In the genomic region with DNA sequence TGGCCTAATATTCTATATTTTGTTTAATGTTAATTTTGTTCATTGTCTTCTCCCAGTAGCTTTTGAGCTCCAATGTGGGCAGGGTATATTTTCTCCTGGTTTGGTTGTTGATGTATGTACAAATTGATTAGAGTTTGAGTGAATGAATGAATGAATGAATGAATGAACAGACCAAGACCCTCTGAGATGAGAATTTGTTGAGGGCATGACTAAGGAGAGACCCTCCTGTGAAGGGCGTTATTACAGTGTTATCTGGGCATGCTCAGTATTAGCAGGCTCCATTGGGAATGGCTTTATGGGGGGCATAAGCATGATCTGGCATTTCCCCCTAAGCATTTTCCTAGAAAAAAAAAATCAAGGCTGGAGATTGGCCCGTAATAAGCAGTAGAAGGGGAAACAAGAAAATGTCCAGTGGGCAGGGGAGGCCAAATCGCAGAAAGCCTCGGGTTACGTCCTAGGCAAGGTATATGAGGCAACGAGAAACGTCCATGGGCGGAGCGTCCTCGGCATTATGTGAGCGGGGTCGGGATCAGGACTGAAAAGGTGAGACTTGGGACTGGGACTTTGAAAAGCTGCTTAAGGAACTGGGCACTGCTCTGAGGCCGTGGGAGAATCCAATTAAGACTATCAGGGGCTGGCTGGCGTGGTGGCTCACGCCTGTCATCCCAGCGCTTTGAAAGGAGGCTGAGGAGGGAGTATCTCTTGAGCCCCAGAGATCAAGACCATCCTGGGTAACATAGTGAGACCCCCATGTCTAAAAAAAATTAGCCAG, we compare ENCODE assay signal across 9 cellular contexts. TPM values are rescaled to one million over a fixed set of nuclear protein-coding genes. Genes with fewer than 3 reads are reported as not detected.
DNase-seq lines count a peak whose midpoint lies in the region; ATAC-seq, FAIRE-seq and TF ChIP-seq lines count a peak whose summit lies in the region.
"Had no signal": no experiment of that assay in that cellular context is flagged by ENCODE, and none has a peak within 500 bp of the region (broad histone marks: within the 10 kb centered on the region; RNA-seq: fewer than 3 reads in every experiment).

No MANE protein-coding gene starts in this region.

- no peak overlapping the region for H3K27ac Mint-ChIP-seq in activated naive CD4-positive, alpha-beta T cell treated with anti-CD3 and anti-CD28 coated beads for 36 hours
- H3K27ac Mint-ChIP-seq in activated B cell treated with CpG ODN at 0.5 μM for 24 hours = no peak overlapping the region

- peaks cover 2% of the 10 kb centered on the region for H3K36me3 Mint-ChIP-seq in activated naive CD4-positive, alpha-beta T cell treated with anti-CD3 and anti-CD28 coated beads for 36 hours (ENCODE audit: low read depth)
- H3K36me3 Mint-ChIP-seq in activated B cell treated with CpG ODN at 0.5 μM for 24 hours (ENCODE audit: low read depth) = no peaks in the 10 kb centered on the region

- peak overlapping the region; percentile 78 for H3K4me3 Mint-ChIP-seq in activated naive CD4-positive, alpha-beta T cell treated with anti-CD3 and anti-CD28 coated beads for 36 hours
- H3K4me3 Mint-ChIP-seq in activated B cell treated with CpG ODN at 0.5 μM for 24 hours = peak overlapping the region; percentile 79

- H3K4me2 ChIP-seq in keratinocyte (ENCODE audit: control insufficient read depth, extremely low read depth, insufficient read depth, low read depth, low read length) = peak overlapping the region; percentile 80

- H3K4me3 ChIP-seq in keratinocyte (ENCODE audit: control insufficient read depth in 2 of 3, extremely low read depth in 1 of 3, insufficient read depth in 2 of 3, low read depth in 1 of 3, low read length in 3 of 3) (peak overlapping the region in 2 of 3 experiments; percentile 58 to 60), transverse colon (peak overlapping the region in 3 of 4 donors; percentile 56 to 90 (median 73)), H7 (ENCODE audit: insufficient read depth, low read depth, low read length) (no peak overlapping the region)

- H3K4me1 ChIP-seq in keratinocyte (ENCODE audit: control insufficient read depth, extremely low read depth, insufficient read depth, low read length) (peaks cover 4% of the 10 kb centered on the region), transverse colon (peaks cover 4 to 15% (median 13%) of the 10 kb centered on the region in 4 donors)

- CTCF ChIA-PET in activated naive CD4-positive, alpha-beta T cell treated with anti-CD3 and anti-CD28 coated beads for 36 hours (lab: Charles Lee) = no interaction called here
- CTCF ChIA-PET in activated B cell treated with CpG ODN at 0.5 μM for 24 hours (lab: Charles Lee) = no interaction called here

- dilution Hi-C loops in keratinocyte (cut with MboI; ENCODE audit: extremely low pct_ligation_motif_present, low sequenced_read_pairs) = no loop called here

- H3K79me2 ChIP-seq in keratinocyte (ENCODE audit: control insufficient read depth, insufficient read depth, low read length) = no peaks in the 10 kb centered on the region

- intact Hi-C loops in activated naive CD4-positive, alpha-beta T cell treated with anti-CD3 and anti-CD28 coated beads for 36 hours (cut with micrococcal nuclease) = loop anchor here (1.0 to 5.0 kb wide), 9 partner anchors 16 to 280 kb away; partner anchors contain the start of genes ETV2, LIN37, NFKBID and PROSER3
- intact Hi-C loops in activated B cell treated with CpG ODN at 0.5 μM for 24 hours (cut with micrococcal nuclease) = loop anchor here (1.0 to 5.0 kb wide), 7 partner anchors 16 to 157 kb away; partner anchors contain the start of genes APLP1, COX6B1, LIN37 and PROSER3
- intact Hi-C loops in transverse colon (cut with DNase I; ENCODE audit: low total_unique reads) = no loop called here

- no peak overlapping the region for H3K27ac ChIP-seq in keratinocyte (ENCODE audit: control insufficient read depth, insufficient read depth, low read length)
- peak overlapping the region in 1 of 4 donors; percentile 56 for H3K27ac ChIP-seq in transverse colon

- H3K27me3 Mint-ChIP-seq in activated naive CD4-positive, alpha-beta T cell treated with anti-CD3 and anti-CD28 coated beads for 36 hours (ENCODE audit: low read depth) = no peaks in the 10 kb centered on the region
- no peaks in the 10 kb centered on the region for H3K27me3 Mint-ChIP-seq in activated B cell treated with CpG ODN at 0.5 μM for 24 hours

- no peak for TF ChIP-seq EP300 in transverse colon (IDR thresholded peaks at IDR 0.05; ENCODE audit: low read depth)

- in situ Hi-C loops in transverse colon (cut with MboI; ENCODE audit: low pct_ligation_motif_present in 1 of 4, low pct_unique_long_range_greater_than_20kb in 1 of 4, low sequenced_read_pairs in 3 of 4) = no loop called here

- H3K9ac ChIP-seq in keratinocyte (ENCODE audit: control insufficient read depth, extremely low read depth, insufficient read depth, low read length) = no peak overlapping the region

- H3K9me3 Mint-ChIP-seq in activated naive CD4-positive, alpha-beta T cell treated with anti-CD3 and anti-CD28 coated beads for 36 hours = no peaks in the 10 kb centered on the region
- no peaks in the 10 kb centered on the region for H3K9me3 Mint-ChIP-seq in activated B cell treated with CpG ODN at 0.5 μM for 24 hours

- no peaks in the 10 kb centered on the region for H3K9me3 ChIP-seq in keratinocyte (ENCODE audit: control insufficient read depth, low read depth, low read length)
- H3K9me3 ChIP-seq in transverse colon = no peaks in the 10 kb centered on the region

- TF ChIP-seq CTCF in activated B cell treated with CpG ODN at 0.5 μM for 24 hours (IDR thresholded peaks at IDR 0.05) (no peak), keratinocyte (optimal IDR thresholded peaks at IDR 0.05 in 1 of 3, IDR thresholded peaks at IDR 0.05 in 1 of 3, conservative IDR thresholded peaks at IDR 0.05 in 1 of 3; ENCODE audit: extremely low read depth in 1 of 3, insufficient read depth in 2 of 3, low read length in 3 of 3) (no peak), transverse colon (IDR thresholded peaks at IDR 0.05) (no peak)

- H3K9me1 ChIP-seq in keratinocyte (ENCODE audit: control insufficient read depth, extremely low read depth, insufficient read depth, low read length) = no peaks in the 10 kb centered on the region

- H2AFZ ChIP-seq in keratinocyte (ENCODE audit: control insufficient read depth, low read length) = no peak overlapping the region

- POLR2A ChIA-PET in activated B cell treated with CpG ODN at 0.5 μM for 24 hours (lab: Charles Lee) = interaction anchor here (0.6 to 0.7 kb wide), 2 partner anchors 254 to 1076 kb away, joined by 4 read pairs; no protein-coding TSS in a partner anchor

- no peaks in the 10 kb centered on the region for H4K20me1 ChIP-seq in keratinocyte (ENCODE audit: control insufficient read depth, extremely low read depth, insufficient read depth, low read length)

- peaks cover 18% of the 10 kb centered on the region for H3K4me1 Mint-ChIP-seq in activated naive CD4-positive, alpha-beta T cell treated with anti-CD3 and anti-CD28 coated beads for 36 hours (ENCODE audit: low read depth)
- H3K4me1 Mint-ChIP-seq in activated B cell treated with CpG ODN at 0.5 μM for 24 hours = peaks cover 9% of the 10 kb centered on the region

- 34 to 43% methylated on average over 12 to 16 of the region's 16 CpGs for WGBS in transverse colon (ENCODE audit: low coverage in 1 of 2), 2 donors

- H3K36me3 ChIP-seq in keratinocyte (ENCODE audit: control insufficient read depth in 2 of 2, extremely low read depth in 1 of 2, insufficient read depth in 2 of 2, low read length in 2 of 2) (no peaks in the 10 kb centered on the region), transverse colon (no peaks in the 10 kb centered on the region), H7 (replicated peaks; ENCODE audit: control insufficient read depth, insufficient read depth, low read length) (no peaks in the 10 kb centered on the region)

- TF ChIP-seq POLR2A in transverse colon (IDR thresholded peaks at IDR 0.05) = no peak

- no peak for DNase-seq in activated naive CD4-positive, alpha-beta T cell treated with anti-CD3 and anti-CD28 coated beads for 36 hours
- DNase-seq in activated naive CD4-positive, alpha-beta T cell (lab: John Stamatoyannopoulos, UW) = no peak
- DNase-seq in activated B cell treated with CpG ODN at 0.5 μM for 24 hours (no peak), keratinocyte (ENCODE audit: low read depth, low spot score) (no peak), transverse colon (no peak), H7 (no peak), SHP77 treated with DMSO at 0.1 percent for 48 hours (lab: John Stamatoyannopoulos, UW) (no peak)

- no peaks in the 10 kb centered on the region for H3K27me3 ChIP-seq in keratinocyte (ENCODE audit: control insufficient read depth, extremely low read depth, insufficient read depth, low read length)
- no peaks in the 10 kb centered on the region for H3K27me3 ChIP-seq in transverse colon
- H3K27me3 ChIP-seq in H7 (ENCODE audit: control insufficient read depth, insufficient read depth, low read length) = peaks cover 17% of the 10 kb centered on the region

- ATAC-seq in activated B cell treated with CpG ODN at 0.5 μM for 24 hours (ENCODE audit: low read depth) = no peak
- no peak for ATAC-seq in GM19397 (IDR thresholded peaks at IDR 0.05; ENCODE audit: unreplicated experiment)

- FAIRE-seq in keratinocyte (lab: Jason Lieb, UNC) = no peak

RNA-seq across cellular contexts. Expression of gene ARHGAP33, which starts 0.9 kb away (rescaled TPM):
- total RNA-seq in activated naive CD4-positive, alpha-beta T cell treated with anti-CD3 and anti-CD28 coated beads for 36 hours = 10 to 100 TPM; 49.5 to 61.6 TPM
- total RNA-seq in activated B cell treated with CpG ODN at 0.5 μM for 24 hours (9.3 and 15.0 TPM in 2 replicates), transverse colon (10 to 100 TPM in 2 of 4 donors, 1 to 10 TPM in 2; 6.7 to 70.3 (median 17.2) TPM)
- polyA plus RNA-seq in keratinocyte = 0.23 to 0.93 TPM (median 0.49 TPM) in 3 replicates
- not detected for polyA plus RNA-seq in keratinocyte (2011; ENCODE audit: low read depth)
- polyA plus RNA-seq in keratinocyte (2011; cell fraction: cytosol; rRNA removed) = 0.17 and 0.23 TPM in 2 replicates
- polyA plus RNA-seq in keratinocyte (2011; cell fraction: nucleus; rRNA removed) = 2.0 and 3.7 TPM in 2 replicates
- polyA plus RNA-seq in keratinocyte (2012; ENCODE audit: low replicate concordance) = 0.24 and 2.0 TPM in 2 replicates
- 0.36 to 3.4 TPM (median 0.90 TPM) in 3 replicates for polyA minus RNA-seq in keratinocyte
- polyA minus RNA-seq in keratinocyte (2011; cell fraction: cytosol; rRNA and poly(A)+ RNA removed) = 1.3 TPM
- polyA minus RNA-seq in keratinocyte (2011; cell fraction: nucleus; rRNA and poly(A)+ RNA removed) = 1.6 and 2.0 TPM in 2 replicates
- total RNA-seq in H7 (2014; rRNA removed; shearing (Covaris generic)) = 3.7 and 6.4 TPM in 2 replicates

RNA-seq across cellular contexts. Expression of gene PROSER3, which starts 16.5 kb away (rescaled TPM):
- total RNA-seq in activated naive CD4-positive, alpha-beta T cell treated with anti-CD3 and anti-CD28 coated beads for 36 hours = 10 to 100 TPM; 45.3 to 47.4 TPM
- total RNA-seq in activated B cell treated with CpG ODN at 0.5 μM for 24 hours (43.7 and 60.5 TPM in 2 replicates), transverse colon (10 to 100 TPM in 2 of 4 donors, 1 to 10 TPM in 2; 9.2 to 42.8 (median 24.6) TPM)
- 5.3 to 15.5 TPM (median 5.5 TPM) in 3 replicates for polyA plus RNA-seq in keratinocyte
- 2.6 TPM for polyA plus RNA-seq in keratinocyte (2011; ENCODE audit: low read depth)
- polyA plus RNA-seq in keratinocyte (2011; cell fraction: cytosol; rRNA removed) = 8.2 and 9.5 TPM in 2 replicates
- 41.6 and 58.7 TPM in 2 replicates for polyA plus RNA-seq in keratinocyte (2011; cell fraction: nucleus; rRNA removed)
- 12.7 and 13.6 TPM in 2 replicates for polyA plus RNA-seq in keratinocyte (2012; ENCODE audit: low replicate concordance)
- polyA minus RNA-seq in keratinocyte = 14.6 to 79.7 TPM (median 16.3 TPM) in 3 replicates
- polyA minus RNA-seq in keratinocyte (2011; cell fraction: cytosol; rRNA and poly(A)+ RNA removed) = 12.1 TPM
- 9.4 and 24.8 TPM in 2 replicates for polyA minus RNA-seq in keratinocyte (2011; cell fraction: nucleus; rRNA and poly(A)+ RNA removed)
- 6.8 and 14.0 TPM in 2 replicates for total RNA-seq in H7 (2014; rRNA removed; shearing (Covaris generic))

RNA-seq across cellular contexts. Expression of gene HSPB6, which starts 17.6 kb away (rescaled TPM):
- under 1 TPM; 0.40 to 0.55 TPM for total RNA-seq in activated naive CD4-positive, alpha-beta T cell treated with anti-CD3 and anti-CD28 coated beads for 36 hours
- total RNA-seq in activated B cell treated with CpG ODN at 0.5 μM for 24 hours (not detected in 2 replicates), transverse colon (100 to 1,000 TPM in 1 of 4 donors, 10 to 100 TPM in 3; 22.3 to 185 (median 43.9) TPM)
- polyA plus RNA-seq in keratinocyte = not detected in 3 replicates
- not detected for polyA plus RNA-seq in keratinocyte (2011; ENCODE audit: low read depth)
- polyA plus RNA-seq in keratinocyte (2011; cell fraction: cytosol; rRNA removed) = not detected in 2 replicates
- not detected in 2 replicates for polyA plus RNA-seq in keratinocyte (2011; cell fraction: nucleus; rRNA removed)
- 0.07 and 0.17 TPM in 2 replicates for polyA plus RNA-seq in keratinocyte (2012; ENCODE audit: low replicate concordance)
- polyA minus RNA-seq in keratinocyte = 0.20 TPM in 1 of 3 replicates, not detected in the others
- not detected for polyA minus RNA-seq in keratinocyte (2011; cell fraction: cytosol; rRNA and poly(A)+ RNA removed)
- not detected in 2 replicates for polyA minus RNA-seq in keratinocyte (2011; cell fraction: nucleus; rRNA and poly(A)+ RNA removed)
- 0.48 and 1.4 TPM in 2 replicates for total RNA-seq in H7 (2014; rRNA removed; shearing (Covaris generic))
- total RNA-seq: HT-29 had no signal

RNA-seq across cellular contexts. Expression of gene LIN37, which starts 26.1 kb away (rescaled TPM):
- total RNA-seq in activated naive CD4-positive, alpha-beta T cell treated with anti-CD3 and anti-CD28 coated beads for 36 hours = 1 to 10 TPM; 5.7 to 9.7 TPM
- total RNA-seq in activated B cell treated with CpG ODN at 0.5 μM for 24 hours (12.2 and 14.3 TPM in 2 replicates), transverse colon (10 to 100 TPM; 10.5 to 41.1 (median 15.8) TPM)
- 6.7 to 11.8 TPM (median 9.2 TPM) in 3 replicates for polyA plus RNA-seq in keratinocyte
- 6.4 TPM for polyA plus RNA-seq in keratinocyte (2011; ENCODE audit: low read depth)
- polyA plus RNA-seq in keratinocyte (2011; cell fraction: cytosol; rRNA removed) = 6.7 and 11.7 TPM in 2 replicates
- polyA plus RNA-seq in keratinocyte (2011; cell fraction: nucleus; rRNA removed) = 29.9 and 31.0 TPM in 2 replicates
- polyA plus RNA-seq in keratinocyte (2012; ENCODE audit: low replicate concordance) = 14.0 and 15.0 TPM in 2 replicates
- 4.1 to 11.4 TPM (median 9.2 TPM) in 3 replicates for polyA minus RNA-seq in keratinocyte
- polyA minus RNA-seq in keratinocyte (2011; cell fraction: cytosol; rRNA and poly(A)+ RNA removed) = 40.7 TPM
- 7.9 and 8.4 TPM in 2 replicates for polyA minus RNA-seq in keratinocyte (2011; cell fraction: nucleus; rRNA and poly(A)+ RNA removed)
- total RNA-seq in H7 (2014; rRNA removed; shearing (Covaris generic)) = 5.0 and 17.2 TPM in 2 replicates

RNA-seq across cellular contexts. Expression of gene PSENEN, which starts 29.0 kb away (rescaled TPM):
- total RNA-seq in activated naive CD4-positive, alpha-beta T cell treated with anti-CD3 and anti-CD28 coated beads for 36 hours = 10 to 100 TPM; 32.4 to 37.7 TPM
- total RNA-seq in activated B cell treated with CpG ODN at 0.5 μM for 24 hours (45.0 and 45.6 TPM in 2 replicates), transverse colon (10 to 100 TPM in 3 of 4 donors, 1 to 10 TPM in 1; 6.6 to 80.0 (median 56.8) TPM)
- 36.2 to 53.8 TPM (median 49.7 TPM) in 3 replicates for polyA plus RNA-seq in keratinocyte
- polyA plus RNA-seq in keratinocyte (2011; ENCODE audit: low read depth) = 3.1 TPM
- 49.4 and 58.2 TPM in 2 replicates for polyA plus RNA-seq in keratinocyte (2011; cell fraction: cytosol; rRNA removed)
- 36.8 and 56.0 TPM in 2 replicates for polyA plus RNA-seq in keratinocyte (2011; cell fraction: nucleus; rRNA removed)
- polyA plus RNA-seq in keratinocyte (2012; ENCODE audit: low replicate concordance) = 70.6 and 72.7 TPM in 2 replicates
- polyA minus RNA-seq in keratinocyte = 33.1 to 60.8 TPM (median 41.5 TPM) in 3 replicates
- polyA minus RNA-seq in keratinocyte (2011; cell fraction: cytosol; rRNA and poly(A)+ RNA removed) = 14.2 TPM
- 13.9 and 15.4 TPM in 2 replicates for polyA minus RNA-seq in keratinocyte (2011; cell fraction: nucleus; rRNA and poly(A)+ RNA removed)
- 53.2 and 58.6 TPM in 2 replicates for total RNA-seq in H7 (2014; rRNA removed; shearing (Covaris generic))
